ENCODE assay signal across 8 cellular contexts in the genomic region with DNA sequence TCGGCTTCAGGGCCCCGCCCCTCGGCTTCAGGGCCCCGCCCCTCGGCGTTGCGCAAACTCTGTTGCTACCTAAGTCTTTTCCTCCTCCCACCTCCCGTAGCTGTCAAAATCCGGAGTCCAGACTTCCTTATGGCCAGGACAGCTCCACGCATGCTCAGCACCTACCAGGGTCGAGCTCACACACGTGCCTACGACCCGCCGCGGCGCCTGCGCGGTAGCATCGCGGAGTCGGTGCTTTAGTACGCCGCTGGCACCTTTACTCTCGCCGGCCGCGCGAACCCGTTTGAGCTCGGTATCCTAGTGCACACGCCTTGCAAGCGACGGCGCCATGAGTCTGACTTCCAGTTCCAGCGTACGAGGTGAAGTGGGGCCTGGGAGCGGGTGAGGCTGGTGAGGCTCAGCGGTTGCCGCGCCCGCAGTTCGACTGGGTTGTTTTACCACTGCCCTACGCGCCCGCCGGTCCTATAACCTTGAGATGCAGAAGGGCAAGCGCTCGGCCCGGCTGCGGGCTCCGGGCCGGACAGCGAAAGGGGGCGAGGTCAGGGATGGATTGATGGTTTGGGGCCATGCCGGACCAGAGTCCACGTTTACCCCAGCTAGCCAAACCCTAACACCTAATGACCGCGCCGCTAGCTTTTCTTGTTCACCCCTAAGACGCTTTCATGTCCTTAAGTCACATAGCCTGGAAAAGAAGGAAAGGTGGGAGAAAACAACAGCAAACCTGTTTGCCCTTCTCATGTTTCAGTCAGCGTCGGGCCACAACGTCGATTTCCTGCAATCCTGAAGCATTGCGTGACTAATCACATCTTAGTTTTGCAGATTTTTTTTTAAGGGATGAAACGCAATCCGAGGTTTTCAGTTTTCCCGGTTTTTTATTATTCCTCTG. TPM values are rescaled to one million over a fixed set of nuclear protein-coding genes. Genes with fewer than 3 reads are reported as not detected.
DNase-seq lines count a peak whose midpoint lies in the region; ATAC-seq and TF ChIP-seq lines count a peak whose summit lies in the region.

TSS of gene CISD1 (plus strand) at position 217 of the 886 bp plus-strand sequence. CDS start at position 329, 112 bp downstream.

- peak; percentile 96 for DNase-seq in GM13976 (ENCODE audit: low spot score)
- DNase-seq in NCI-H146 treated with DMSO at 0.1 percent for 48 hours (lab: John Stamatoyannopoulos, UW; ENCODE audit: unreplicated experiment), result peak; percentile 95
- peak; percentile 100 for DNase-seq in amniotic epithelial cell (ENCODE audit: low read depth)
- DNase-seq in heart right ventricle, result peak; percentile 95 to 97
- DNase-seq in posterior vena cava (ENCODE audit: low spot score), result peak; percentile 98
- DNase-seq in upper lobe of right lung, result peak; percentile 98

- H3K27ac ChIP-seq in heart right ventricle (peak within 1 kb of the TSS; percentile 65 to 97 (median 94)), upper lobe of right lung (peak within 1 kb of the TSS; percentile 96)

- intact Hi-C loops in T-helper 1 cell treated with Interleukin-12 subunit alpha and Interleukin-12 subunit beta and Interleukin-4 antibody, amounts not matched to agents 30 ng/mL and 1 ng/mL, for 36 hours (cut with micrococcal nuclease), result loop anchor here (1.0 to 2.0 kb wide), 7 partner anchors 13 to 1908 kb away; partner anchors contain the start of genes CCDC6, TFAM and ZWINT
- intact Hi-C loops in heart right ventricle (cut with DNase I) (no loop called here), posterior vena cava (cut with DNase I) (no loop called here), upper lobe of right lung (cut with DNase I) (no loop called here)

- H3K9me3 ChIP-seq in heart right ventricle (no peaks in the 10 kb centered on the region), upper lobe of right lung (no peaks in the 10 kb centered on the region)

- in situ Hi-C loops in GM13976 (cut with MboI; ENCODE audit: low sequenced_read_pairs, unreplicated experiment), result no loop called here

- 0% methylated on average over 69 of the region's 69 CpGs for WGBS in heart right ventricle, 2 donors

- H3K4me3 ChIP-seq in heart right ventricle (peak within 1 kb of the TSS; percentile 72 to 87 (median 82)), upper lobe of right lung (peak within 1 kb of the TSS; percentile 85)

- H3K4me1 ChIP-seq in heart right ventricle, result peaks cover 0 to 42% (median 33%) of the 10 kb centered on the region in 9 donors
- peaks cover 29% of the 10 kb centered on the region for H3K4me1 ChIP-seq in upper lobe of right lung

- no peaks in the 10 kb centered on the region for H3K27me3 ChIP-seq in heart right ventricle
- H3K27me3 ChIP-seq in upper lobe of right lung, result no peaks in the 10 kb centered on the region

- TF ChIP-seq CTCF in GM13976 (IDR thresholded peaks at IDR 0.05; ENCODE audit: borderline replicate concordance, control extremely low read depth, extremely low read depth, insufficient read depth, missing control alignments) (no peak), heart right ventricle (IDR thresholded peaks at IDR 0.05) (no peak), upper lobe of right lung (IDR thresholded peaks at IDR 0.05) (no peak)

- ATAC-seq in HG02870 (IDR thresholded peaks at IDR 0.05; ENCODE audit: unreplicated experiment) (peak; percentile 52), heart right ventricle (peak; percentile 90 to 96 (median 95)), upper lobe of right lung (peak; percentile 90)

- no peaks in the 10 kb centered on the region for H3K36me3 ChIP-seq in heart right ventricle
- H3K36me3 ChIP-seq in upper lobe of right lung, result no peaks in the 10 kb centered on the region

RNA-seq across cellular contexts. Expression of gene CISD1, which starts in this region (rescaled TPM):
- total RNA-seq in T-helper 1 cell treated with Interleukin-12 subunit alpha and Interleukin-12 subunit beta and Interleukin-4 antibody, amounts not matched to agents 30 ng/mL and 1 ng/mL, for 36 hours, result 38.4 and 38.6 TPM in 2 replicates
- total RNA-seq in heart right ventricle (100 to 1,000 TPM; 135 to 204 (median 179) TPM), posterior vena cava (10 to 100 TPM; 38.4 to 47.5 TPM), upper lobe of right lung (23.7 TPM)
- polyA plus RNA-seq in heart right ventricle, result 100 to 1,000 TPM in 1 of 2 donors, 10 to 100 TPM in 1; 34.4 to 111 TPM

Comparison
In these comparisons a context has a peak if more than half of its experiments do, and no peak if none do; other contexts are left out.
1. Peak in every context shown above with its lines: DNase-seq, ATAC-seq, H3K4me3 ChIP-seq and H3K27ac ChIP-seq.